1 cellular context compared by ENCODE assay signal in genomic region chr3:1183320-1184048, GRCh38.
TF ChIP-seq lines count a peak whose summit lies in the region.

No MANE protein-coding gene starts in this region.

TF ChIP-seq in H1, 55 proteins besides CTCF, POLR2A, EP300 and RAD21 (continued from another document):
- TF ChIP-seq, protein P1, sequence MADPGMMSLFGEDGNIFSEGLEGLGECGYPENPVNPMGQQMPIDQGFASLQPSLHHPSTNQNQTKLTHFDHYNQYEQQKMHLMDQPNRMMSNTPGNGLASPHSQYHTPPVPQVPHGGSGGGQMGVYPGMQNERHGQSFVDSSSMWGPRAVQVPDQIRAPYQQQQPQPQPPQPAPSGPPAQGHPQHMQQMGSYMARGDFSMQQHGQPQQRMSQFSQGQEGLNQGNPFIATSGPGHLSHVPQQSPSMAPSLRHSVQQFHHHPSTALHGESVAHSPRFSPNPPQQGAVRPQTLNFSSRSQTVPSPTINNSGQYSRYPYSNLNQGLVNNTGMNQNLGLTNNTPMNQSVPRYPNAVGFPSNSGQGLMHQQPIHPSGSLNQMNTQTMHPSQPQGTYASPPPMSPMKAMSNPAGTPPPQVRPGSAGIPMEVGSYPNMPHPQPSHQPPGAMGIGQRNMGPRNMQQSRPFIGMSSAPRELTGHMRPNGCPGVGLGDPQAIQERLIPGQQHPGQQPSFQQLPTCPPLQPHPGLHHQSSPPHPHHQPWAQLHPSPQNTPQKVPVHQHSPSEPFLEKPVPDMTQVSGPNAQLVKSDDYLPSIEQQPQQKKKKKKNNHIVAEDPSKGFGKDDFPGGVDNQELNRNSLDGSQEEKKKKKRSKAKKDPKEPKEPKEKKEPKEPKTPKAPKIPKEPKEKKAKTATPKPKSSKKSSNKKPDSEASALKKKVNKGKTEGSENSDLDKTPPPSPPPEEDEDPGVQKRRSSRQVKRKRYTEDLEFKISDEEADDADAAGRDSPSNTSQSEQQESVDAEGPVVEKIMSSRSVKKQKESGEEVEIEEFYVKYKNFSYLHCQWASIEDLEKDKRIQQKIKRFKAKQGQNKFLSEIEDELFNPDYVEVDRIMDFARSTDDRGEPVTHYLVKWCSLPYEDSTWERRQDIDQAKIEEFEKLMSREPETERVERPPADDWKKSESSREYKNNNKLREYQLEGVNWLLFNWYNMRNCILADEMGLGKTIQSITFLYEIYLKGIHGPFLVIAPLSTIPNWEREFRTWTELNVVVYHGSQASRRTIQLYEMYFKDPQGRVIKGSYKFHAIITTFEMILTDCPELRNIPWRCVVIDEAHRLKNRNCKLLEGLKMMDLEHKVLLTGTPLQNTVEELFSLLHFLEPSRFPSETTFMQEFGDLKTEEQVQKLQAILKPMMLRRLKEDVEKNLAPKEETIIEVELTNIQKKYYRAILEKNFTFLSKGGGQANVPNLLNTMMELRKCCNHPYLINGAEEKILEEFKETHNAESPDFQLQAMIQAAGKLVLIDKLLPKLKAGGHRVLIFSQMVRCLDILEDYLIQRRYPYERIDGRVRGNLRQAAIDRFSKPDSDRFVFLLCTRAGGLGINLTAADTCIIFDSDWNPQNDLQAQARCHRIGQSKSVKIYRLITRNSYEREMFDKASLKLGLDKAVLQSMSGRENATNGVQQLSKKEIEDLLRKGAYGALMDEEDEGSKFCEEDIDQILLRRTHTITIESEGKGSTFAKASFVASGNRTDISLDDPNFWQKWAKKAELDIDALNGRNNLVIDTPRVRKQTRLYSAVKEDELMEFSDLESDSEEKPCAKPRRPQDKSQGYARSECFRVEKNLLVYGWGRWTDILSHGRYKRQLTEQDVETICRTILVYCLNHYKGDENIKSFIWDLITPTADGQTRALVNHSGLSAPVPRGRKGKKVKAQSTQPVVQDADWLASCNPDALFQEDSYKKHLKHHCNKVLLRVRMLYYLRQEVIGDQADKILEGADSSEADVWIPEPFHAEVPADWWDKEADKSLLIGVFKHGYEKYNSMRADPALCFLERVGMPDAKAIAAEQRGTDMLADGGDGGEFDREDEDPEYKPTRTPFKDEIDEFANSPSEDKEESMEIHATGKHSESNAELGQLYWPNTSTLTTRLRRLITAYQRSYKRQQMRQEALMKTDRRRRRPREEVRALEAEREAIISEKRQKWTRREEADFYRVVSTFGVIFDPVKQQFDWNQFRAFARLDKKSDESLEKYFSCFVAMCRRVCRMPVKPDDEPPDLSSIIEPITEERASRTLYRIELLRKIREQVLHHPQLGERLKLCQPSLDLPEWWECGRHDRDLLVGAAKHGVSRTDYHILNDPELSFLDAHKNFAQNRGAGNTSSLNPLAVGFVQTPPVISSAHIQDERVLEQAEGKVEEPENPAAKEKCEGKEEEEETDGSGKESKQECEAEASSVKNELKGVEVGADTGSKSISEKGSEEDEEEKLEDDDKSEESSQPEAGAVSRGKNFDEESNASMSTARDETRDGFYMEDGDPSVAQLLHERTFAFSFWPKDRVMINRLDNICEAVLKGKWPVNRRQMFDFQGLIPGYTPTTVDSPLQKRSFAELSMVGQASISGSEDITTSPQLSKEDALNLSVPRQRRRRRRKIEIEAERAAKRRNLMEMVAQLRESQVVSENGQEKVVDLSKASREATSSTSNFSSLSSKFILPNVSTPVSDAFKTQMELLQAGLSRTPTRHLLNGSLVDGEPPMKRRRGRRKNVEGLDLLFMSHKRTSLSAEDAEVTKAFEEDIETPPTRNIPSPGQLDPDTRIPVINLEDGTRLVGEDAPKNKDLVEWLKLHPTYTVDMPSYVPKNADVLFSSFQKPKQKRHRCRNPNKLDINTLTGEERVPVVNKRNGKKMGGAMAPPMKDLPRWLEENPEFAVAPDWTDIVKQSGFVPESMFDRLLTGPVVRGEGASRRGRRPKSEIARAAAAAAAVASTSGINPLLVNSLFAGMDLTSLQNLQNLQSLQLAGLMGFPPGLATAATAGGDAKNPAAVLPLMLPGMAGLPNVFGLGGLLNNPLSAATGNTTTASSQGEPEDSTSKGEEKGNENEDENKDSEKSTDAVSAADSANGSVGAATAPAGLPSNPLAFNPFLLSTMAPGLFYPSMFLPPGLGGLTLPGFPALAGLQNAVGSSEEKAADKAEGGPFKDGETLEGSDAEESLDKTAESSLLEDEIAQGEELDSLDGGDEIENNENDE (IDR thresholded peaks at IDR 0.05; ENCODE audit: insufficient replicate concordance, low read length): no peak
- TF ChIP-seq SP1 (IDR thresholded peaks at IDR 0.05; ENCODE audit: low read depth, low read length): no peak
- no peak for TF ChIP-seq ASH2L (IDR thresholded peaks at IDR 0.05; ENCODE audit: low read length)
